12 cellular contexts compared by ENCODE assay signal in genomic region chr4:86044593-86044985, GRCh38.
DNase-seq lines count a peak whose midpoint lies in the region; TF ChIP-seq lines count a peak whose summit lies in the region.
"Had no signal": no experiment of that assay in that cellular context is flagged by ENCODE, and none has a peak within 500 bp of the region (broad histone marks: within the 10 kb centered on the region; RNA-seq: fewer than 3 reads in every experiment).

No MANE protein-coding gene starts in this region.

- TF ChIP-seq CTCF in Loucy (conservative IDR thresholded peaks at IDR 0.05; ENCODE audit: low read length): no peak
- TF ChIP-seq CTCF in stomach (IDR thresholded peaks at IDR 0.05): no peak

- H2BK5ac ChIP-seq in mesenchymal stem cell (ENCODE audit: low read depth, low read length, poor library complexity, severe bottlenecking): no peak overlapping the region

- no peak overlapping the region for H3K18ac ChIP-seq in mesenchymal stem cell (ENCODE audit: low read depth in 1 of 2, low read length in 2 of 2)

- peak; percentile 6 for DNase-seq in DMS53 (lab: John Stamatoyannopoulos, UW)
- DNase-seq in DMS53 treated with DMSO at 0.1 percent for 48 hours (lab: John Stamatoyannopoulos, UW; ENCODE audit: unreplicated experiment): no peak
- DNase-seq in mesenchymal stem cell: no peak
- no peak for DNase-seq in G401 (ENCODE audit: low spot score)
- no peak for DNase-seq in stomach
- DNase-seq in head of caudate nucleus: no peak
- DNase-seq: DMS153 had no signal

- in situ Hi-C loops in G401 (cut with HindIII; ENCODE audit: low sequenced_read_pairs): no loop called here

- H3K14ac ChIP-seq in mesenchymal stem cell (ENCODE audit: low read length in 2 of 2): no peak overlapping the region

- H2BK12ac ChIP-seq in mesenchymal stem cell (ENCODE audit: low read length in 2 of 2): no peak overlapping the region

- H3K27me3 ChIP-seq in Loucy (ENCODE audit: insufficient read depth, low read length, poor library complexity, severe bottlenecking) (no peaks in the 10 kb centered on the region), mesenchymal stem cell (ENCODE audit: control insufficient read depth in 1 of 2, insufficient read depth in 1 of 2, low read length in 2 of 2) (no peaks in the 10 kb centered on the region), stomach (no peaks in the 10 kb centered on the region)
- H3K27me3 ChIP-seq: BLaER1 had no signal

- H3K9me3 ChIP-seq in Loucy (ENCODE audit: insufficient read depth, low read depth, low read length): no peaks in the 10 kb centered on the region
- H3K9me3 ChIP-seq in mesenchymal stem cell (ENCODE audit: control insufficient read depth, low read length): no peaks in the 10 kb centered on the region
- no peaks in the 10 kb centered on the region for H3K9me3 ChIP-seq in stomach
- H3K9me3 ChIP-seq: A549, BLaER1, HAP-1 had no signal

- H3K4me3 ChIP-seq in Loucy (ENCODE audit: low read length, poor library complexity, severe bottlenecking): no peak overlapping the region
- H3K4me3 ChIP-seq in mesenchymal stem cell (ENCODE audit: insufficient read depth in 1 of 2, low read depth in 1 of 2, low read length in 2 of 2): no peak overlapping the region
- H3K4me3 ChIP-seq in stomach: no peak overlapping the region
- H3K4me3 ChIP-seq: A549, BLaER1, HAP-1 had no signal

- 49% methylated on average over 3 of the region's 3 CpGs for WGBS in mesenchymal stem cell
- WGBS in stomach, 5 donors: 60 to 84% (median 72%) methylated on average over 3 of the region's 3 CpGs

- no peak overlapping the region for H3K4ac ChIP-seq in mesenchymal stem cell (ENCODE audit: low read depth in 1 of 2, low read length in 2 of 2)

- no peak overlapping the region for H4K91ac ChIP-seq in mesenchymal stem cell (ENCODE audit: low read length)

- H3K4me2 ChIP-seq in Loucy (ENCODE audit: low read depth, low read length, poor library complexity, severe bottlenecking) (no peak overlapping the region), mesenchymal stem cell (ENCODE audit: low read length, poor library complexity, severe bottlenecking) (no peak overlapping the region)
- H3K4me2 ChIP-seq: BLaER1 had no signal

- no peak overlapping the region for H3K23ac ChIP-seq in mesenchymal stem cell (ENCODE audit: low read length in 2 of 2)

- H3K27ac ChIP-seq in mesenchymal stem cell (ENCODE audit: low read length, poor library complexity, severe bottlenecking) (no peak overlapping the region), stomach (no peak overlapping the region)
- H3K27ac ChIP-seq: 22Rv1, A549, BLaER1 had no signal

- no peak overlapping the region for H4K8ac ChIP-seq in mesenchymal stem cell (ENCODE audit: low read length)

- intact Hi-C loops in stomach (cut with DNase I; ENCODE audit: low total_unique reads) (no loop called here), head of caudate nucleus (cut with DNase I) (no loop called here)

- no peak for TF ChIP-seq EP300 in stomach (IDR thresholded peaks at IDR 0.05)

- H3K9ac ChIP-seq in Loucy (ENCODE audit: low read depth, low read length, poor library complexity, severe bottlenecking): no peak overlapping the region
- peak overlapping the region; percentile 73 for H3K9ac ChIP-seq in mesenchymal stem cell (ENCODE audit: low read length)
- H3K9ac ChIP-seq: BLaER1 had no signal

- no peaks in the 10 kb centered on the region for H3K79me2 ChIP-seq in Loucy (ENCODE audit: insufficient read depth, low read length)

- H2AFZ ChIP-seq in Loucy (ENCODE audit: low read length) (peak overlapping the region; percentile 68; the same call in 1 of the 2 replicates), mesenchymal stem cell (ENCODE audit: low read depth, low read length) (no peak overlapping the region)

- no peak overlapping the region for H2BK120ac ChIP-seq in mesenchymal stem cell (ENCODE audit: low read depth, low read length)

- peaks cover 8% of the 10 kb centered on the region for H3K4me1 ChIP-seq in Loucy (ENCODE audit: insufficient read depth, low read length, poor library complexity, severe bottlenecking)
- no peaks in the 10 kb centered on the region for H3K4me1 ChIP-seq in mesenchymal stem cell (ENCODE audit: control insufficient read depth, insufficient read depth, low read depth, low read length)
- H3K4me1 ChIP-seq in stomach: peaks cover 0 to 11% (median 3%) of the 10 kb centered on the region in 4 donors
- H3K4me1 ChIP-seq: BLaER1, HAP-1 had no signal

- no peaks in the 10 kb centered on the region for H3K9me2 ChIP-seq in Loucy (replicated peaks; ENCODE audit: low read depth, low read length)

- H3K79me1 ChIP-seq in mesenchymal stem cell (replicated peaks; ENCODE audit: low read length, poor library complexity, severe bottlenecking): no peaks in the 10 kb centered on the region

- H2AK5ac ChIP-seq in mesenchymal stem cell (ENCODE audit: low read length, severe bottlenecking): no peak overlapping the region

- no peak overlapping the region for H2BK15ac ChIP-seq in mesenchymal stem cell (ENCODE audit: low read depth, poor library complexity, severe bottlenecking)

- no peak for TF ChIP-seq POLR2A in stomach (IDR thresholded peaks at IDR 0.05)

- H4K20me1 ChIP-seq in Loucy (ENCODE audit: insufficient read depth, low read length, poor library complexity, severe bottlenecking): no peaks in the 10 kb centered on the region
- H4K20me1 ChIP-seq: BLaER1 had no signal

- H3K36me3 ChIP-seq in Loucy (ENCODE audit: insufficient read depth, low read length) (no peaks in the 10 kb centered on the region), mesenchymal stem cell (ENCODE audit: control insufficient read depth in 1 of 2, insufficient read depth in 2 of 2, low read depth in 1 of 2, low read length in 2 of 2) (no peaks in the 10 kb centered on the region), stomach (no peaks in the 10 kb centered on the region)
- H3K36me3 ChIP-seq: BLaER1, HAP-1 had no signal

- H3F3A ChIP-seq in Loucy (ENCODE audit: low read depth): no peaks in the 10 kb centered on the region
